In the genomic region with DNA sequence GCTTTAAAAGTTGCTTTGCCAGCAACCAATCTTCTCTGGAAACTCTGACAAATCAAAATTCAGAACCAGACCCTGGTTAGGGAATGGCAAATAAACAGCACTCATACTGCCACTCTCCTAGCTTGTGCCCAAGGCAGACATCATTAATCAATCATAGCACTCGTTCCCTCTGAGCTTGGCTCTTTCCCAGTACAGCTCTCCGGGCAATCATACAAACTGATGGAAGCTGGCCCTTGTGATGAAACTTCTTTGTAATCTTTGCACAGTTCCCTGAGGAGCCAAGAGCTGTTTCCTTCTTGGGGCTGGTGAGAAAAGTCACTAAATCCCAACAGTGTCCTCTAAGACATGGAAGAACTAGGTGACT, we compare ENCODE assay signal across 21 cellular contexts. TPM values are rescaled to one million over a fixed set of nuclear protein-coding genes. Genes with fewer than 3 reads are reported as not detected.
DNase-seq lines count a peak whose midpoint lies in the region; ATAC-seq and TF ChIP-seq lines count a peak whose summit lies in the region.
"Had no signal": no experiment of that assay in that cellular context is flagged by ENCODE, and none has a peak within 500 bp of the region (broad histone marks: within the 10 kb centered on the region; RNA-seq: fewer than 3 reads in every experiment).

No MANE protein-coding gene starts in this region.

- no peaks in the 10 kb centered on the region for H3K27me3 ChIP-seq in RWPE2 (ENCODE audit: insufficient read depth, poor library complexity, severe bottlenecking)
- H3K27me3 ChIP-seq in osteoblast (ENCODE audit: insufficient read depth, low read length) = no peaks in the 10 kb centered on the region
- H3K27me3 ChIP-seq in naive thymus-derived CD4-positive, alpha-beta T cell (ENCODE audit: control insufficient read depth in 2 of 2, insufficient read depth in 2 of 2, low read length in 2 of 2) = no peaks in the 10 kb centered on the region
- H3K27me3 ChIP-seq: SJSA1 had no signal

- POLR2A ChIA-PET in naive thymus-derived CD4-positive, alpha-beta T cell (lab: Charles Lee) = no interaction called here

- CTCF ChIA-PET in naive thymus-derived CD4-positive, alpha-beta T cell (lab: Charles Lee) = no interaction called here

- H3K9me3 Mint-ChIP-seq in naive thymus-derived CD4-positive, alpha-beta T cell = no peaks in the 10 kb centered on the region
- H3K9me3 Mint-ChIP-seq: CD8-positive, alpha-beta memory T cell had no signal

- H3K9me3 ChIP-seq in RWPE2 (ENCODE audit: severe bottlenecking) (no peaks in the 10 kb centered on the region), osteoblast (ENCODE audit: low read depth, low read length) (no peaks in the 10 kb centered on the region)
- H3K9me3 ChIP-seq in naive thymus-derived CD4-positive, alpha-beta T cell (ENCODE audit: control insufficient read depth in 2 of 3, low read length in 3 of 3) = no peaks in the 10 kb centered on the region
- H3K9me3 ChIP-seq: HAP-1, SJSA1 had no signal

- no peak overlapping the region for H3K4me2 ChIP-seq in osteoblast (ENCODE audit: insufficient read depth, low read length)

- H3K4me1 ChIP-seq in RWPE2 (ENCODE audit: insufficient read depth, poor library complexity, severe bottlenecking) (peaks cover 2% of the 10 kb centered on the region), osteoblast (ENCODE audit: insufficient read depth, low read length) (peaks cover 2% of the 10 kb centered on the region)
- H3K4me1 ChIP-seq in naive thymus-derived CD4-positive, alpha-beta T cell (ENCODE audit: control insufficient read depth in 2 of 2, insufficient read depth in 2 of 2, low read length in 2 of 2) = no peaks in the 10 kb centered on the region

- H3K79me2 ChIP-seq in osteoblast (ENCODE audit: insufficient read depth, low read length) = no peaks in the 10 kb centered on the region

- H3K27me3 Mint-ChIP-seq in naive thymus-derived CD4-positive, alpha-beta T cell = peaks cover 0 to 25% (median 9%) of the 10 kb centered on the region in 5 donors

- H3K4me3 Mint-ChIP-seq in naive thymus-derived CD4-positive, alpha-beta T cell = no peak overlapping the region

- intact Hi-C loops in naive thymus-derived CD4-positive, alpha-beta T cell (cut with micrococcal nuclease) = no loop called here

- DNase-seq in AG10803 (ENCODE audit: low read depth) (peak; percentile 50), RWPE2 (ENCODE audit: low spot score) (peak; percentile 15), fibroblast of peridontal ligament (ENCODE audit: extremely low read depth) (peak; percentile 64), osteoblast (ENCODE audit: insufficient read length, low spot score, missing footprints) (peak; percentile 49), SIG-M5 (lab: John Stamatoyannopoulos, UW) (no peak), NCI-H2227 treated with DMSO at 0.1 percent for 48 hours (lab: John Stamatoyannopoulos, UW) (no peak)
- no peak for DNase-seq in naive thymus-derived CD4-positive, alpha-beta T cell
- DNase-seq: 8988T; Calu3; CD8-positive, alpha-beta memory T cell; GDM1; GM23248; Kasumi-1; NCI-H1417 treated with DMSO at 0.1 percent for 48 hours; NCI-H187; NCI-H446 treated with DMSO at 0.1 percent for 48 hours; NCI-H526 treated with DMSO at 0.1 percent for 48 hours had no signal

- H3K27ac Mint-ChIP-seq in naive thymus-derived CD4-positive, alpha-beta T cell = no peak overlapping the region
- H3K27ac Mint-ChIP-seq: CD8-positive, alpha-beta memory T cell had no signal

- H2AFZ ChIP-seq in osteoblast (ENCODE audit: low read length) = no peak overlapping the region
- H2AFZ ChIP-seq: GM23248 had no signal

- peaks cover 0 to 5% (median 0%) of the 10 kb centered on the region in 7 donors for H3K4me1 Mint-ChIP-seq in naive thymus-derived CD4-positive, alpha-beta T cell

- no peak overlapping the region for H3K27ac ChIP-seq in RWPE2 (ENCODE audit: poor library complexity, severe bottlenecking)
- H3K27ac ChIP-seq in osteoblast (ENCODE audit: low read depth, low read length) = no peak overlapping the region
- no peak overlapping the region for H3K27ac ChIP-seq in naive thymus-derived CD4-positive, alpha-beta T cell (ENCODE audit: low read depth, low read length)
- H3K27ac ChIP-seq: C4-2B, GM23248, SJSA1 had no signal

- H3K36me3 Mint-ChIP-seq in naive thymus-derived CD4-positive, alpha-beta T cell = no peaks in the 10 kb centered on the region
- H3K36me3 Mint-ChIP-seq: CD8-positive, alpha-beta memory T cell had no signal

- H3K4me3 ChIP-seq in AG10803 (ENCODE audit: low read length) = no peak overlapping the region
- no peak overlapping the region for H3K4me3 ChIP-seq in RWPE2 (ENCODE audit: severe bottlenecking)
- H3K4me3 ChIP-seq in osteoblast (ENCODE audit: insufficient read depth, low read length) = no peak overlapping the region
- H3K4me3 ChIP-seq in naive thymus-derived CD4-positive, alpha-beta T cell (ENCODE audit: low read length) = no peak overlapping the region
- H3K4me3 ChIP-seq: GM23248, HAP-1, SJSA1 had no signal

- no peak for TF ChIP-seq CTCF in AG10803 (conservative IDR thresholded peaks at IDR 0.05; ENCODE audit: low read length)
- TF ChIP-seq CTCF in RWPE2 (IDR thresholded peaks at IDR 0.05; ENCODE audit: poor library complexity, severe bottlenecking) = no peak
- no peak for TF ChIP-seq CTCF in osteoblast (IDR thresholded peaks at IDR 0.05; ENCODE audit: extremely low read depth, low read depth, low read length)

- H3K36me3 ChIP-seq in RWPE2 (ENCODE audit: low read depth) = no peaks in the 10 kb centered on the region
- peaks cover 6% of the 10 kb centered on the region for H3K36me3 ChIP-seq in osteoblast (ENCODE audit: insufficient read depth, low read length)
- H3K36me3 ChIP-seq in naive thymus-derived CD4-positive, alpha-beta T cell (ENCODE audit: control insufficient read depth in 2 of 3, insufficient read depth in 3 of 3, low read length in 3 of 3) = no peaks in the 10 kb centered on the region
- H3K36me3 ChIP-seq: HAP-1, SJSA1 had no signal

- no peaks in the 10 kb centered on the region for H4K20me1 ChIP-seq in osteoblast (ENCODE audit: insufficient read depth, low read length)

- no peak for ATAC-seq in RWPE2 (ENCODE audit: low read depth)
- no peak for ATAC-seq in naive thymus-derived CD4-positive, alpha-beta T cell

RNA-seq across cellular contexts. Expression of a gene that starts 34.7 kb away (rescaled TPM):
- total RNA-seq in osteoblast = 2.5 and 2.7 TPM in 2 replicates
- not detected for total RNA-seq in naive thymus-derived CD4-positive, alpha-beta T cell
- not detected for polyA plus RNA-seq in naive thymus-derived CD4-positive, alpha-beta T cell
- total RNA-seq: Calu3; CD8-positive, alpha-beta memory T cell; MCF 10A had no signal
- polyA plus RNA-seq: CD8-positive, alpha-beta memory T cell had no signal

Comparison
In these comparisons a context has a peak if more than half of its experiments do, and no peak if none do; other contexts are left out.
1. DNase-seq: peak in AG10803 (single experiment), RWPE2 (single experiment), fibroblast of peridontal ligament (single experiment) and osteoblast (single experiment); none in SIG-M5 (single experiment), NCI-H2227 treated with DMSO at 0.1 percent for 48 hours (single experiment) and naive thymus-derived CD4-positive, alpha-beta T cell (0 of 9).